Comparison of ENCODE assay signal across 18 cellular contexts in genomic region chr1:203056516-203056915, GRCh38. TPM values are rescaled to one million over a fixed set of nuclear protein-coding genes. Genes with fewer than 3 reads are reported as not detected.
DNase-seq lines count a peak whose midpoint lies in the region; ATAC-seq, FAIRE-seq and TF ChIP-seq lines count a peak whose summit lies in the region.
"Had no signal": no experiment of that assay in that cellular context is flagged by ENCODE, and none has a peak within 500 bp of the region (broad histone marks: within the 10 kb centered on the region; RNA-seq: fewer than 3 reads in every experiment).

No MANE protein-coding gene starts in this region.

- H3K27ac Mint-ChIP-seq in activated CD4-positive, alpha-beta T cell treated with anti-CD3 and anti-CD28 coated beads, Interleukin-2, amount 10 ng/mL, durations not matched to agents 24 days and 14 days = no peak overlapping the region

- DNase-seq in bronchial epithelial cell (ENCODE audit: low read depth) (no peak), NCI-H1436 (lab: John Stamatoyannopoulos, UW) (no peak), SHP77 treated with DMSO at 0.1 percent for 48 hours (lab: John Stamatoyannopoulos, UW) (no peak)
- no peak for DNase-seq in activated CD4-positive, alpha-beta T cell treated with anti-CD3 and anti-CD28 coated beads, Interleukin-2, amount 10 ng/mL, durations not matched to agents 24 days and 14 days
- DNase-seq: activated CD4-positive, alpha-beta T cell treated with anti-CD3 and anti-CD28 coated beads, Interleukin-2, amount 50 U/mL, for 4 hours; adrenal gland; DMS79 treated with DMSO at 0.1 percent for 48 hours; glutamatergic neuron; NCI-H2107; T-helper 9 cell had no signal

- H3K9me3 ChIP-seq in Loucy (ENCODE audit: insufficient read depth, low read depth, low read length) (no peaks in the 10 kb centered on the region), neutrophil (no peaks in the 10 kb centered on the region)
- H3K9me3 ChIP-seq: adrenal gland, prostate gland had no signal

- no peaks in the 10 kb centered on the region for H3K79me2 ChIP-seq in Loucy (ENCODE audit: insufficient read depth, low read length)

- H3K9me2 ChIP-seq in Loucy (replicated peaks; ENCODE audit: low read depth, low read length) = no peaks in the 10 kb centered on the region

- H3K27ac ChIP-seq in neutrophil = peak overlapping the region; percentile 88
- H3K27ac ChIP-seq: adrenal gland, C4-2B, prostate gland had no signal

- H4K20me1 ChIP-seq in Loucy (ENCODE audit: insufficient read depth, low read length, poor library complexity, severe bottlenecking) = no peaks in the 10 kb centered on the region

- H3K4me1 Mint-ChIP-seq in activated CD4-positive, alpha-beta T cell treated with anti-CD3 and anti-CD28 coated beads, Interleukin-2, amount 10 ng/mL, durations not matched to agents 24 days and 14 days = no peaks in the 10 kb centered on the region

- no peak overlapping the region for H3K4me2 ChIP-seq in Loucy (ENCODE audit: low read depth, low read length, poor library complexity, severe bottlenecking)

- FAIRE-seq in bronchial epithelial cell (lab: Jason Lieb, UNC) = no peak

- ATAC-seq in HG03439 (IDR thresholded peaks at IDR 0.05; ENCODE audit: unreplicated experiment) = no peak
- ATAC-seq: Right ventricle myocardium inferior had no signal

- H3K36me3 ChIP-seq in Loucy (ENCODE audit: insufficient read depth, low read length) (no peaks in the 10 kb centered on the region), bronchial epithelial cell (ENCODE audit: control insufficient read depth, insufficient read depth, low read length) (peaks cover 11% of the 10 kb centered on the region), neutrophil (no peaks in the 10 kb centered on the region)
- H3K36me3 ChIP-seq: adrenal gland, prostate gland had no signal

- TF ChIP-seq CTCF in GM12872 (IDR thresholded peaks at IDR 0.05; ENCODE audit: insufficient read depth, low read depth, low read length) = peak; percentile 30; the same call in 2 of the 3 replicates
- TF ChIP-seq CTCF in Loucy (conservative IDR thresholded peaks at IDR 0.05; ENCODE audit: low read length) = peak; percentile 49; the same call in 1 of the 2 replicates
- peak; percentile 2 for TF ChIP-seq CTCF in bronchial epithelial cell (IDR thresholded peaks at IDR 0.05; ENCODE audit: insufficient read depth, low read length, severe bottlenecking)
- TF ChIP-seq CTCF in neutrophil (IDR thresholded peaks at IDR 0.05) = no peak

- H2AFZ ChIP-seq in Loucy (ENCODE audit: low read length) = no peak overlapping the region

- no peak overlapping the region for H3K9ac ChIP-seq in Loucy (ENCODE audit: low read depth, low read length, poor library complexity, severe bottlenecking)

- no peaks in the 10 kb centered on the region for H3K27me3 Mint-ChIP-seq in activated CD4-positive, alpha-beta T cell treated with anti-CD3 and anti-CD28 coated beads, Interleukin-2, amount 10 ng/mL, durations not matched to agents 24 days and 14 days

- intact Hi-C loops in activated CD4-positive, alpha-beta T cell treated with anti-CD3 and anti-CD28 coated beads, Interleukin-2, amount 10 ng/mL, durations not matched to agents 24 days and 14 days (cut with micrococcal nuclease) = no loop called here

- H3K27me3 ChIP-seq in Loucy (ENCODE audit: insufficient read depth, low read length, poor library complexity, severe bottlenecking) (no peaks in the 10 kb centered on the region), bronchial epithelial cell (ENCODE audit: control insufficient read depth, insufficient read depth, low read length) (no peaks in the 10 kb centered on the region), neutrophil (peaks cover 5% of the 10 kb centered on the region)

- no peak overlapping the region for H3K4me3 Mint-ChIP-seq in activated CD4-positive, alpha-beta T cell treated with anti-CD3 and anti-CD28 coated beads, Interleukin-2, amount 10 ng/mL, durations not matched to agents 24 days and 14 days

- H3F3A ChIP-seq in Loucy (ENCODE audit: low read depth) = no peaks in the 10 kb centered on the region

- peaks cover 26% of the 10 kb centered on the region for H3K36me3 Mint-ChIP-seq in activated CD4-positive, alpha-beta T cell treated with anti-CD3 and anti-CD28 coated beads, Interleukin-2, amount 10 ng/mL, durations not matched to agents 24 days and 14 days (ENCODE audit: low read depth)

- H3K4me1 ChIP-seq in Loucy (ENCODE audit: insufficient read depth, low read length, poor library complexity, severe bottlenecking) (peaks cover 9% of the 10 kb centered on the region), neutrophil (ENCODE audit: control insufficient read depth in 1 of 2, insufficient read depth in 1 of 2, low read depth in 1 of 2, low read length in 1 of 2) (peaks cover 48 to 50% of the 10 kb centered on the region in 2 experiments)
- H3K4me1 ChIP-seq: adrenal gland, prostate gland had no signal

- no peaks in the 10 kb centered on the region for H3K9me3 Mint-ChIP-seq in activated CD4-positive, alpha-beta T cell treated with anti-CD3 and anti-CD28 coated beads, Interleukin-2, amount 10 ng/mL, durations not matched to agents 24 days and 14 days

- H3K4me3 ChIP-seq in Loucy (ENCODE audit: low read length, poor library complexity, severe bottlenecking) (no peak overlapping the region), bronchial epithelial cell (ENCODE audit: low read depth, low read length) (no peak overlapping the region), neutrophil (ENCODE audit: low read depth in 1 of 2, low read length in 1 of 2) (no peak overlapping the region)
- H3K4me3 ChIP-seq: adrenal gland, prostate gland had no signal

RNA-seq across cellular contexts. Expression of gene MYOG, which starts 29.3 kb away (rescaled TPM):
- total RNA-seq in bronchial epithelial cell = not detected in 2 replicates
- not detected in 2 replicates for total RNA-seq in activated CD4-positive, alpha-beta T cell treated with anti-CD3 and anti-CD28 coated beads, Interleukin-2, amount 10 ng/mL, durations not matched to agents 24 days and 14 days
- total RNA-seq: adrenal gland, HT-29, Right ventricle myocardium inferior had no signal

RNA-seq across cellular contexts. Expression of gene PPFIA4, which starts 30.2 kb away (rescaled TPM):
- 4.2 and 9.2 TPM in 2 replicates for total RNA-seq in bronchial epithelial cell
- 34.2 and 35.1 TPM in 2 replicates for total RNA-seq in activated CD4-positive, alpha-beta T cell treated with anti-CD3 and anti-CD28 coated beads, Interleukin-2, amount 10 ng/mL, durations not matched to agents 24 days and 14 days

RNA-seq across cellular contexts. Expression of gene TMEM183A, which starts 49.3 kb away (rescaled TPM):
- 102 and 126 TPM in 2 replicates for total RNA-seq in bronchial epithelial cell
- 77.7 and 82.8 TPM in 2 replicates for total RNA-seq in activated CD4-positive, alpha-beta T cell treated with anti-CD3 and anti-CD28 coated beads, Interleukin-2, amount 10 ng/mL, durations not matched to agents 24 days and 14 days
